ENCODE assay signal across 12 cellular contexts in the genomic region with DNA sequence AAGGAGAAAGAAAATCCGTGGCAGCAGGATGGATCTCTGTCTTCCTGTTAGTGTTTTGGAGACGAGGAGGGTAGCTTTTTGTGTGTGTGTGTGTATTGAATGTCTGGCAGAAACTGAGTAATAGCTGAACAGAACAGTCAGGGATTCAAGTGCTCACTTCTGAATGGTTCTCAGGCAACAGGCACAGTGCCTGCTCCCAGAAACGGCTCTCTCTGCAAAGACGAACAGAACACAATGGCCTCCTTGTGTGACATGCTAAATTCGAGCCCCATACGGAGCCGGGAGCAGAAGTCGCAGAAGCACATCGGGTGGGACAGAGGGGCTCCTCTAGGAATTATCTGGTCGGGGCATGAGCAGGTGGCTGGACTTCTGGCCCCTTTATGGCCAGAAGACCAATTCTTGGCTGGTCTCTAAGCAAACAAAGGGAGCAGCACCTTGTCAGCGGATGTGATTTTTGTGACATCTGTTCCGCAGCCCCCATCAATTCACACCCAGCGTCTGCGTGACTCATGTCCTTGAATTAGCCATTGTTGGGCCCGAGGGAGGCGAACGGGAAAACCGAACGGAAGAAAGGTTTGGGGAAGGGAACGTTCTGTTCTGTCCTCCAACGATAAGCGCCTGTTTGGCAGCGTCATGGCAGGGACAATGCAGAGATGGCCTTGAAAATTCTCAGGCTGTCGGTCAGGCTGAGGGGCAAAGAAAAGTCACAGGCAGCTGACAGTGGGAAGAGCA. TPM values are rescaled to one million over a fixed set of nuclear protein-coding genes. Genes with fewer than 3 reads are reported as not detected.
DNase-seq lines count a peak whose midpoint lies in the region; ATAC-seq, FAIRE-seq and TF ChIP-seq lines count a peak whose summit lies in the region.
"Had no signal": no experiment of that assay in that cellular context is flagged by ENCODE, and none has a peak within 500 bp of the region (broad histone marks: within the 10 kb centered on the region; RNA-seq: fewer than 3 reads in every experiment).

No MANE protein-coding gene starts in this region.

- H3K4me1 ChIP-seq in K562 (replicated peaks in 1 of 2; ENCODE audit: control insufficient read depth in 2 of 2, insufficient read depth in 2 of 2, low read length in 2 of 2) (no peaks in the 10 kb centered on the region; a peak in 1 of 5 replicates), suprapubic skin (no peaks in the 10 kb centered on the region)

- CTCF ChIA-PET in K562 (lab: Yijun Ruan, JAX; ENCODE audit: low intra/inter-chr PET ratio) = no interaction called here
- CTCF ChIA-PET in activated CD8-positive, alpha-beta T cell treated with anti-CD3 and anti-CD28 coated beads for 36 hours (lab: Charles Lee) = no interaction called here

- POLR2A ChIA-PET in K562 (lab: Yijun Ruan, JAX) = no interaction called here
- POLR2A ChIA-PET in activated CD8-positive, alpha-beta T cell treated with anti-CD3 and anti-CD28 coated beads for 36 hours (lab: Charles Lee) = no interaction called here

- no peaks in the 10 kb centered on the region for H3K9me1 ChIP-seq in K562 (ENCODE audit: control insufficient read depth, insufficient read depth, low read length)

- H3K27me3 Mint-ChIP-seq in activated CD8-positive, alpha-beta T cell treated with anti-CD3 and anti-CD28 coated beads for 36 hours = peaks cover 9% of the 10 kb centered on the region

- intact Hi-C loops in K562 (cut with micrococcal nuclease) = no loop called here
- intact Hi-C loops in activated CD8-positive, alpha-beta T cell treated with anti-CD3 and anti-CD28 coated beads for 36 hours (cut with micrococcal nuclease) = no loop called here

- TF ChIP-seq EP300 in K562 (IDR thresholded peaks at IDR 0.05; ENCODE audit: low read length) = no peak
- peak; percentile 68 for TF ChIP-seq EP300 in suprapubic skin (IDR thresholded peaks at IDR 0.05)

- DNase-seq in NCI-H1417 (lab: John Stamatoyannopoulos, UW) = peak in 2 of 3 experiments; percentile 12 to 62
- no peak for DNase-seq in NCI-H1417 treated with DMSO at 0.1 percent for 48 hours (lab: John Stamatoyannopoulos, UW)
- DNase-seq in K562 (ENCODE audit: extremely low read depth in 1 of 4, low spot score in 3 of 4) = peak in 1 of 4 experiments; percentile 22
- no peak for DNase-seq in suprapubic skin (ENCODE audit: low spot score in 2 of 2)
- DNase-seq in activated CD8-positive, alpha-beta T cell treated with anti-CD3 and anti-CD28 coated beads for 36 hours = no peak
- no peak for DNase-seq in retina
- DNase-seq: PC-9; stimulated activated naive CD8-positive, alpha-beta T cell treated with anti-CD3 and anti-CD28 coated beads, Interleukin-15, Interleukin-2, amounts not matched to agents 100 U/mL and 50 U/mL, for 24 hours had no signal

- H3K4me3 ChIP-seq in K562 (no peak overlapping the region), suprapubic skin (no peak overlapping the region)
- H3K4me3 ChIP-seq: coronary artery, PC-9 had no signal

- 0% methylated on average over 24 of the region's 24 CpGs for WGBS in K562 (ENCODE audit: insufficient coverage, low coverage, missing lambda C conversion rate)
- WGBS in suprapubic skin = 58% methylated on average over 24 of the region's 24 CpGs

- FAIRE-seq in K562 (lab: Jason Lieb, UNC) = no peak

- H3K36me3 ChIP-seq in K562 (ENCODE audit: control insufficient read depth, insufficient read depth, low read length) (no peaks in the 10 kb centered on the region), suprapubic skin (no peaks in the 10 kb centered on the region)

- H3K36me3 Mint-ChIP-seq in activated CD8-positive, alpha-beta T cell treated with anti-CD3 and anti-CD28 coated beads for 36 hours (ENCODE audit: low read depth) = no peaks in the 10 kb centered on the region

- no peak for TF ChIP-seq RAD21 in K562 (CRISPR knock-in tag; conservative IDR thresholded peaks at IDR 0.05 in 1 of 2, IDR thresholded peaks at IDR 0.05 in 1 of 2)

- ATAC-seq in K562 (no peak), GM18861 (IDR thresholded peaks at IDR 0.05; ENCODE audit: unreplicated experiment) (no peak)
- ATAC-seq in activated CD8-positive, alpha-beta T cell treated with anti-CD3 and anti-CD28 coated beads for 36 hours = no peak
- ATAC-seq: stimulated activated naive CD8-positive, alpha-beta T cell treated with anti-CD3 and anti-CD28 coated beads, Interleukin-15, Interleukin-2, amounts not matched to agents 100 U/mL and 50 U/mL, for 24 hours had no signal

- no peak overlapping the region for H3K4me3 Mint-ChIP-seq in activated CD8-positive, alpha-beta T cell treated with anti-CD3 and anti-CD28 coated beads for 36 hours

- no peak overlapping the region for H3K4me2 ChIP-seq in K562 (ENCODE audit: insufficient read depth, low read length)
- H3K4me2 ChIP-seq: PC-9 had no signal

- no peak overlapping the region for H3K9ac ChIP-seq in K562 (ENCODE audit: insufficient read depth in 1 of 2, low read depth in 2 of 2, low read length in 2 of 2)

- H3K27ac Mint-ChIP-seq in activated CD8-positive, alpha-beta T cell treated with anti-CD3 and anti-CD28 coated beads for 36 hours = no peak overlapping the region

- in situ Hi-C loops in K562 (cut with MboI) = no loop called here

- no peaks in the 10 kb centered on the region for H3K9me3 ChIP-seq in K562 (replicated peaks; ENCODE audit: control insufficient read depth, insufficient read depth, low read depth, low read length)
- H3K9me3 ChIP-seq in suprapubic skin = peaks cover under 1% of the 10 kb centered on the region

- TF ChIP-seq POLR2A in K562 (conservative IDR thresholded peaks at IDR 0.05) (no peak), suprapubic skin (IDR thresholded peaks at IDR 0.05) (no peak)

- no peaks in the 10 kb centered on the region for H3K79me2 ChIP-seq in K562 (ENCODE audit: control insufficient read depth, insufficient read depth, low read length)

- no peak overlapping the region for H3K27ac ChIP-seq in K562 (ENCODE audit: extremely low read depth, low read depth, low read length)
- H3K27ac ChIP-seq in layer of hippocampus (ENCODE audit: low read depth, low read length) = peak overlapping the region; percentile 72
- peak overlapping the region; percentile 56 for H3K27ac ChIP-seq in suprapubic skin
- H3K27ac ChIP-seq: PC-9 had no signal

- no TSS peak for BruUV-seq in K562 (replicated peaks; lab: Mats Ljungman, UMichigan)

- H2AFZ ChIP-seq in K562 (ENCODE audit: low read depth, low read length) = no peak overlapping the region
- H2AFZ ChIP-seq: PC-9 had no signal

- peaks cover 28 to 39% of the 10 kb centered on the region in 2 experiments for H3K27me3 ChIP-seq in K562 (ENCODE audit: control insufficient read depth in 2 of 2, insufficient read depth in 2 of 2, low read length in 2 of 2)
- H3K27me3 ChIP-seq in layer of hippocampus (ENCODE audit: control insufficient read depth, insufficient read depth, low read length) = no peaks in the 10 kb centered on the region
- H3K27me3 ChIP-seq in suprapubic skin = no peaks in the 10 kb centered on the region

- H3K9me3 Mint-ChIP-seq in activated CD8-positive, alpha-beta T cell treated with anti-CD3 and anti-CD28 coated beads for 36 hours = peaks cover 3% of the 10 kb centered on the region

- TF ChIP-seq CTCF in K562 (IDR thresholded peaks at IDR 0.05 in 2 of 3, conservative IDR thresholded peaks at IDR 0.05 in 1 of 3; ENCODE audit: insufficient read depth in 2 of 3, low read depth in 1 of 3, low read length in 3 of 3) = no peak
- no peak for TF ChIP-seq CTCF in suprapubic skin (IDR thresholded peaks at IDR 0.05)
- no peak for TF ChIP-seq CTCF in activated CD8-positive, alpha-beta T cell treated with anti-CD3 and anti-CD28 coated beads for 36 hours (IDR thresholded peaks at IDR 0.05)

- no peaks in the 10 kb centered on the region for H4K20me1 ChIP-seq in K562 (replicated peaks; ENCODE audit: control insufficient read depth, insufficient read depth, low read length)

- H3K4me1 Mint-ChIP-seq in activated CD8-positive, alpha-beta T cell treated with anti-CD3 and anti-CD28 coated beads for 36 hours (ENCODE audit: low read depth) = no peaks in the 10 kb centered on the region

TF ChIP-seq in K562, 482 proteins besides CTCF, POLR2A, EP300 and RAD21 (continues in another document):
- TF ChIP-seq BACH1 (tag; IDR thresholded peaks at IDR 0.05) = no peak
- peak; percentile 47 for TF ChIP-seq CBFA2T2 (conservative IDR thresholded peaks at IDR 0.05)
- no peak for TF ChIP-seq RFX5 (IDR thresholded peaks at IDR 0.05; ENCODE audit: low read depth, low read length)
- no peak for TF ChIP-seq BDP1 (IDR thresholded peaks at IDR 0.05; ENCODE audit: insufficient read depth, insufficient read length)
- TF ChIP-seq ZNF282 (CRISPR knock-in tag; IDR thresholded peaks at IDR 0.05) = no peak
- peak; percentile 42; the same call in 1 of the 2 replicates for TF ChIP-seq ARID1B (IDR thresholded peaks at IDR 0.05)
- no peak; the same call in 1 of the 2 replicates for TF ChIP-seq FOSL1 (tag; conservative IDR thresholded peaks at IDR 0.05)
- TF ChIP-seq ZFP30 (CRISPR knock-in tag; IDR thresholded peaks at IDR 0.05; ENCODE audit: borderline replicate concordance) = no peak
- TF ChIP-seq TEAD2 (tag; IDR thresholded peaks at IDR 0.05) = no peak
- no peak for TF ChIP-seq THRAP3 (IDR thresholded peaks at IDR 0.05; ENCODE audit: borderline replicate concordance)
- TF ChIP-seq FOXA1 (IDR thresholded peaks at IDR 0.05; ENCODE audit: borderline replicate concordance) = no peak

RNA-seq across cellular contexts. Expression of gene NPTX2, which starts 47.3 kb away (rescaled TPM):
- not detected in 2 replicates for total RNA-seq in K562 (2011; cell fraction: chromatin; rRNA removed; ENCODE audit: low replicate concordance)
- total RNA-seq in K562 (2011; cell fraction: nucleolus; rRNA removed) = not detected in 2 replicates
- total RNA-seq in K562 (2011; cell fraction: nucleoplasm; rRNA removed) = not detected in 2 replicates
- total RNA-seq in K562 (2014; rRNA removed) (not detected in 2 replicates), K562 (2014; rRNA removed; fragmentation: Illumina TruSeq; extraction: Trizol) (not detected in 2 replicates), K562 (2015; rRNA removed; fragmentation: Illumina TruSeq; extraction: Trizol) (not detected in 2 replicates), K562 (2021) (0.07 TPM in 1 of 2 replicates, not detected in the other), suprapubic skin (10 to 100 TPM in 1 of 4 donors, 1 to 10 TPM in 3; 4.3 to 13.7 (median 8.6) TPM)
- polyA plus RNA-seq in K562 (2011; rRNA removed) (not detected in 2 replicates), K562 (2014; fragmentation: Illumina TruSeq; extraction: Trizol) (not detected in 2 replicates), K562 (2014; fragmentation: Nextera tagmentation; extraction: Ambion mirVana) (not detected), K562 (2014; rRNA removed) (not detected in 2 replicates)
- not detected in 2 replicates for polyA plus RNA-seq in K562 (2011; cell fraction: cytosol; rRNA removed)
- not detected in 2 replicates for polyA plus RNA-seq in K562 (2011; cell fraction: nucleus; rRNA removed)
- not detected in 2 replicates for polyA plus RNA-seq in K562 (2012)
- polyA minus RNA-seq in K562 (2011; rRNA and poly(A)+ RNA removed) = not detected in 2 replicates
- not detected in 2 replicates for polyA minus RNA-seq in K562 (2011; cell fraction: cytosol; rRNA and poly(A)+ RNA removed)
- not detected in 2 replicates for polyA minus RNA-seq in K562 (2011; cell fraction: nucleus; rRNA and poly(A)+ RNA removed)
- total RNA-seq in activated CD8-positive, alpha-beta T cell treated with anti-CD3 and anti-CD28 coated beads for 36 hours = under 1 TPM in 1 of 2 experiments, not detected in 1; 0.18 TPM
- total RNA-seq: A172, PC-9 had no signal

Comparison
In these comparisons a context has a peak if more than half of its experiments do, and no peak if none do; other contexts are left out.
1. DNase-seq: peak in NCI-H1417 (2 of 3); none in NCI-H1417 treated with DMSO at 0.1 percent for 48 hours (single experiment), suprapubic skin (0 of 2), activated CD8-positive, alpha-beta T cell treated with anti-CD3 and anti-CD28 coated beads for 36 hours (single experiment) and retina (single experiment).
2. RNA of gene NPTX2, which starts 47.3 kb away (total RNA-seq): 4.3 to 13.7 TPM in suprapubic skin; 0.18 TPM in activated CD8-positive, alpha-beta T cell treated with anti-CD3 and anti-CD28 coated beads for 36 hours and 0.07 TPM in K562; every median in the first group is over 4 times any median in the second.